11 cellular contexts compared by ENCODE assay signal in genomic region chr10:63208981-63209380, GRCh38.
DNase-seq lines count a peak whose midpoint lies in the region; ATAC-seq, FAIRE-seq and TF ChIP-seq lines count a peak whose summit lies in the region.
"Had no signal": no experiment of that assay in that cellular context is flagged by ENCODE, and none has a peak within 500 bp of the region (broad histone marks: within the 10 kb centered on the region; RNA-seq: fewer than 3 reads in every experiment).

No MANE protein-coding gene starts in this region.

- H3K14ac ChIP-seq in H9 (ENCODE audit: insufficient read depth, low read length), result no peak overlapping the region

- no peaks in the 10 kb centered on the region for H3K9me3 Mint-ChIP-seq in H9
- H3K9me3 Mint-ChIP-seq in astrocyte (ENCODE audit: unreplicated experiment), result no peaks in the 10 kb centered on the region
- H3K9me3 Mint-ChIP-seq in activated CD4-positive, alpha-beta memory T cell treated with anti-CD3 and anti-CD28 coated beads, Interleukin-2, amount 10 ng/mL, durations not matched to agents 7 days and 5 days, result no peaks in the 10 kb centered on the region
- H3K9me3 Mint-ChIP-seq in CD14-positive monocyte, result peaks cover 0 to 5% (median 2%) of the 10 kb centered on the region in 7 donors
- peaks cover 3% of the 10 kb centered on the region for H3K9me3 Mint-ChIP-seq in stimulated activated memory B cell treated with anti-CD40 and anti-IgM and Interleukin-4, amounts not matched to agents 10 μg/mL and 1 μg/mL and 100 μg/mL, for 72 hours

- no peak for FAIRE-seq in astrocyte (lab: Jason Lieb, UNC)

- H3K9me3 ChIP-seq in H9 (ENCODE audit: control insufficient read depth, low read depth, low read length) (no peaks in the 10 kb centered on the region), astrocyte (ENCODE audit: insufficient read depth, low read depth, low read length) (no peaks in the 10 kb centered on the region)

- H3K27ac ChIP-seq in ACC112 (ENCODE audit: low read depth, low read length), result peak overlapping the region; percentile 53
- no peak overlapping the region for H3K27ac ChIP-seq in H9 (ENCODE audit: insufficient read length, low read depth, low read length)
- H3K27ac ChIP-seq in astrocyte (ENCODE audit: low read depth, low read length), result peak overlapping the region; percentile 20

- peaks cover 62 to 64% of the 10 kb centered on the region in 2 experiments for H3K4me1 Mint-ChIP-seq in H9
- peaks cover 24% of the 10 kb centered on the region for H3K4me1 Mint-ChIP-seq in astrocyte (ENCODE audit: low read depth, unreplicated experiment)
- H3K4me1 Mint-ChIP-seq in activated CD4-positive, alpha-beta memory T cell treated with anti-CD3 and anti-CD28 coated beads, Interleukin-2, amount 10 ng/mL, durations not matched to agents 7 days and 5 days, result peaks cover 68% of the 10 kb centered on the region
- H3K4me1 Mint-ChIP-seq in CD14-positive monocyte, result peaks cover 52% of the 10 kb centered on the region
- H3K4me1 Mint-ChIP-seq in stimulated activated memory B cell treated with anti-CD40 and anti-IgM and Interleukin-4, amounts not matched to agents 10 μg/mL and 1 μg/mL and 100 μg/mL, for 72 hours, result peaks cover 73% of the 10 kb centered on the region

- H3K36me3 ChIP-seq in ACC112 (ENCODE audit: insufficient read depth, low read length) (peaks cover 38% of the 10 kb centered on the region), astrocyte (ENCODE audit: insufficient read depth, low read length) (peaks cover 20% of the 10 kb centered on the region)

- H3K27me3 ChIP-seq in ACC112 (ENCODE audit: insufficient read depth, low read length), result no peaks in the 10 kb centered on the region
- H3K27me3 ChIP-seq in H9 (ENCODE audit: insufficient read depth, low read length), result no peaks in the 10 kb centered on the region
- H3K27me3 ChIP-seq in astrocyte (ENCODE audit: insufficient read depth, low read length), result no peaks in the 10 kb centered on the region

- no peak overlapping the region for H3K9ac ChIP-seq in H9 (ENCODE audit: extremely low read depth, insufficient read length, low read length)
- no peak overlapping the region for H3K9ac ChIP-seq in astrocyte (ENCODE audit: low read length)

- no peak overlapping the region for H4K8ac ChIP-seq in H9 (replicated peaks; ENCODE audit: insufficient read length, low read depth, low read length)

- no peak overlapping the region for H3T11ph ChIP-seq in H9 (ENCODE audit: low read length)

- H3K4me1 ChIP-seq in ACC112 (ENCODE audit: control insufficient read depth, insufficient read depth, low read length, unreplicated experiment) (peaks cover 69% of the 10 kb centered on the region), H9 (ENCODE audit: insufficient read depth, low read length) (peaks cover 11% of the 10 kb centered on the region), astrocyte (ENCODE audit: insufficient read depth, low read length) (peaks cover 38% of the 10 kb centered on the region)

- H4K20me1 ChIP-seq in H9 (ENCODE audit: control insufficient read depth, insufficient read depth, insufficient read length), result no peaks in the 10 kb centered on the region
- H4K20me1 ChIP-seq in astrocyte (ENCODE audit: insufficient read depth, low read length), result peaks cover 85% of the 10 kb centered on the region

- H2BK120ac ChIP-seq in H9 (ENCODE audit: low read depth, low read length, poor library complexity, severe bottlenecking), result no peak overlapping the region

- H3K36me3 Mint-ChIP-seq in H9 (ENCODE audit: insufficient read depth in 1 of 3, low read depth in 3 of 3) (peaks cover 48 to 82% (median 64%) of the 10 kb centered on the region in 3 experiments), astrocyte (ENCODE audit: low read depth, unreplicated experiment) (no peaks in the 10 kb centered on the region), CD14-positive monocyte (peaks cover 70 to 74% of the 10 kb centered on the region in 2 donors)
- peaks cover 60% of the 10 kb centered on the region for H3K36me3 Mint-ChIP-seq in activated CD4-positive, alpha-beta memory T cell treated with anti-CD3 and anti-CD28 coated beads, Interleukin-2, amount 10 ng/mL, durations not matched to agents 7 days and 5 days (ENCODE audit: low read depth)
- H3K36me3 Mint-ChIP-seq in stimulated activated memory B cell treated with anti-CD40 and anti-IgM and Interleukin-4, amounts not matched to agents 10 μg/mL and 1 μg/mL and 100 μg/mL, for 72 hours, result peaks cover 64% of the 10 kb centered on the region

- no peak overlapping the region for H3K56ac ChIP-seq in H9 (ENCODE audit: insufficient read length, low read depth, low read length)

- DNase-seq in H9, result no peak
- DNase-seq in astrocyte (ENCODE audit: low read depth), result peak; percentile 71
- peak; percentile 30 for DNase-seq in iPS-NIHi11 (ENCODE audit: low spot score)
- no peak for DNase-seq in activated CD4-positive, alpha-beta memory T cell treated with anti-CD3 and anti-CD28 coated beads, Interleukin-2, amount 10 ng/mL, durations not matched to agents 7 days and 5 days
- no peak for DNase-seq in CD14-positive monocyte (ENCODE audit: low spot score)
- DNase-seq: KBM-7, OCI-M1, right cardiac atrium had no signal

- H3K27me3 Mint-ChIP-seq in H9 (ENCODE audit: low read depth), result no peaks in the 10 kb centered on the region
- no peaks in the 10 kb centered on the region for H3K27me3 Mint-ChIP-seq in astrocyte (ENCODE audit: low read depth, unreplicated experiment)
- H3K27me3 Mint-ChIP-seq in activated CD4-positive, alpha-beta memory T cell treated with anti-CD3 and anti-CD28 coated beads, Interleukin-2, amount 10 ng/mL, durations not matched to agents 7 days and 5 days, result no peaks in the 10 kb centered on the region
- no peaks in the 10 kb centered on the region for H3K27me3 Mint-ChIP-seq in CD14-positive monocyte (ENCODE audit: low read depth in 3 of 3)
- no peaks in the 10 kb centered on the region for H3K27me3 Mint-ChIP-seq in stimulated activated memory B cell treated with anti-CD40 and anti-IgM and Interleukin-4, amounts not matched to agents 10 μg/mL and 1 μg/mL and 100 μg/mL, for 72 hours

- ATAC-seq in HG02885 (IDR thresholded peaks at IDR 0.05; ENCODE audit: poor library complexity, unreplicated experiment), result no peak
- ATAC-seq in stimulated activated memory B cell treated with anti-CD40 and anti-IgM and Interleukin-4, amounts not matched to agents 10 μg/mL and 1 μg/mL and 100 μg/mL, for 72 hours, result no peak
- ATAC-seq: right cardiac atrium had no signal

- H3K4me2 ChIP-seq in H9 (ENCODE audit: insufficient read depth, insufficient read length, low read length) (no peak overlapping the region), astrocyte (ENCODE audit: low read length) (no peak overlapping the region)

- no peaks in the 10 kb centered on the region for H3K23me2 ChIP-seq in H9 (ENCODE audit: insufficient read length, low read depth, low read length, poor library complexity, severe bottlenecking)

- no peak overlapping the region for H3K18ac ChIP-seq in H9 (ENCODE audit: insufficient read length, low read depth, low read length)

- no peak overlapping the region for H2BK12ac ChIP-seq in H9 (ENCODE audit: insufficient read length, low read depth, low read length)

- intact Hi-C loops in CD14-positive monocyte (cut with micrococcal nuclease), result no loop called here

- WGBS in H9 (ENCODE audit: extremely low coverage, insufficient read length, low lambda C conversion rate), result no CpG with 5 or more reads among the region's 2 CpGs

- H2AFZ ChIP-seq in ACC112 (ENCODE audit: low read length, unreplicated experiment), result no peak overlapping the region
- no peak overlapping the region for H2AFZ ChIP-seq in H9 (ENCODE audit: low read length)
- H2AFZ ChIP-seq in astrocyte (ENCODE audit: low read depth, low read length), result no peak overlapping the region

- H2BK20ac ChIP-seq in H9 (ENCODE audit: low read depth, low read length, poor library complexity, severe bottlenecking), result no peak overlapping the region

- no peak overlapping the region for H2AK5ac ChIP-seq in H9 (ENCODE audit: insufficient read length, low read length)

- POLR2A ChIA-PET in activated CD4-positive, alpha-beta memory T cell treated with anti-CD3 and anti-CD28 coated beads, Interleukin-2, amount 10 ng/mL, durations not matched to agents 7 days and 5 days (lab: Charles Lee), result no interaction called here

- peaks cover 4% of the 10 kb centered on the region for H3K79me1 ChIP-seq in H9 (ENCODE audit: insufficient read depth, low read depth, low read length, poor library complexity, severe bottlenecking)

- H2BK5ac ChIP-seq in H9 (ENCODE audit: insufficient read length, low read length), result no peak overlapping the region

- H3K4me3 Mint-ChIP-seq in H9 (no peak overlapping the region), astrocyte (ENCODE audit: unreplicated experiment) (peak overlapping the region; percentile 16), CD14-positive monocyte (no peak overlapping the region)
- H3K4me3 Mint-ChIP-seq in activated CD4-positive, alpha-beta memory T cell treated with anti-CD3 and anti-CD28 coated beads, Interleukin-2, amount 10 ng/mL, durations not matched to agents 7 days and 5 days, result no peak overlapping the region
- H3K4me3 Mint-ChIP-seq in stimulated activated memory B cell treated with anti-CD40 and anti-IgM and Interleukin-4, amounts not matched to agents 10 μg/mL and 1 μg/mL and 100 μg/mL, for 72 hours, result no peak overlapping the region

- CTCF ChIA-PET in activated CD4-positive, alpha-beta memory T cell treated with anti-CD3 and anti-CD28 coated beads, Interleukin-2, amount 10 ng/mL, durations not matched to agents 7 days and 5 days (lab: Charles Lee), result no interaction called here

- H3K4ac ChIP-seq in H9 (ENCODE audit: low read depth, low read length), result no peak overlapping the region

- TF ChIP-seq CTCF in H9 (conservative IDR thresholded peaks at IDR 0.05) (no peak), astrocyte (IDR thresholded peaks at IDR 0.05; ENCODE audit: insufficient read depth, low read depth, low read length) (no peak), CD14-positive monocyte (IDR thresholded peaks at IDR 0.05) (no peak)

- H3K4me3 ChIP-seq in ACC112 (ENCODE audit: low read depth, low read length) (no peak overlapping the region), astrocyte (ENCODE audit: insufficient read depth, low read depth, low read length) (no peak overlapping the region)

- H3K27ac Mint-ChIP-seq in H9, result peak overlapping the region; percentile 63 to 87 (median 68); a peak in 5 of 7 replicates
- peak overlapping the region; percentile 68 for H3K27ac Mint-ChIP-seq in astrocyte (ENCODE audit: unreplicated experiment)
- no peak overlapping the region for H3K27ac Mint-ChIP-seq in activated CD4-positive, alpha-beta memory T cell treated with anti-CD3 and anti-CD28 coated beads, Interleukin-2, amount 10 ng/mL, durations not matched to agents 7 days and 5 days
- peak overlapping the region in 2 of 7 donors; percentile 69 to 79 for H3K27ac Mint-ChIP-seq in CD14-positive monocyte
- H3K27ac Mint-ChIP-seq in stimulated activated memory B cell treated with anti-CD40 and anti-IgM and Interleukin-4, amounts not matched to agents 10 μg/mL and 1 μg/mL and 100 μg/mL, for 72 hours, result no peak overlapping the region

- peaks cover 77% of the 10 kb centered on the region for H3K79me2 ChIP-seq in ACC112 (ENCODE audit: control insufficient read depth, insufficient read depth, low read length, unreplicated experiment)
- H3K79me2 ChIP-seq in H9 (ENCODE audit: insufficient read depth, low read length), result peaks cover 24% of the 10 kb centered on the region; the same call in 1 of the 2 replicates
- H3K79me2 ChIP-seq in astrocyte (ENCODE audit: insufficient read depth, low read length), result peaks cover 71% of the 10 kb centered on the region

- H4K91ac ChIP-seq in H9 (ENCODE audit: insufficient read length, low read depth, low read length), result no peak overlapping the region

- no peak overlapping the region for H4K5ac ChIP-seq in H9 (ENCODE audit: insufficient read length, low read depth, low read length)

- H2BK15ac ChIP-seq in H9 (ENCODE audit: low read depth, low read length), result no peak overlapping the region

- no peak overlapping the region for H3K23ac ChIP-seq in H9 (ENCODE audit: insufficient read length, low read depth, low read length)

Comparison
In these comparisons a context has a peak if more than half of its experiments do, and no peak if none do; other contexts are left out.
1. DNase-seq: peak in astrocyte (single experiment) and iPS-NIHi11 (single experiment); none in H9 (single experiment), activated CD4-positive, alpha-beta memory T cell treated with anti-CD3 and anti-CD28 coated beads, Interleukin-2, amount 10 ng/mL, durations not matched to agents 7 days and 5 days (single experiment) and CD14-positive monocyte (single experiment).
2. H3K27ac Mint-ChIP-seq: peak in H9 (3 of 3) and astrocyte (single experiment); none in activated CD4-positive, alpha-beta memory T cell treated with anti-CD3 and anti-CD28 coated beads, Interleukin-2, amount 10 ng/mL, durations not matched to agents 7 days and 5 days (single experiment) and stimulated activated memory B cell treated with anti-CD40 and anti-IgM and Interleukin-4, amounts not matched to agents 10 μg/mL and 1 μg/mL and 100 μg/mL, for 72 hours (single experiment).